ENCODE assay signal across 14 cellular contexts in genomic region chr10:132293416-132294195, GRCh38. TPM values are rescaled to one million over a fixed set of nuclear protein-coding genes. Genes with fewer than 3 reads are reported as not detected.
DNase-seq lines count a peak whose midpoint lies in the region; ATAC-seq and TF ChIP-seq lines count a peak whose summit lies in the region.
"Had no signal": no experiment of that assay in that cellular context is flagged by ENCODE, and none has a peak within 500 bp of the region (broad histone marks: within the 10 kb centered on the region; RNA-seq: fewer than 3 reads in every experiment).

No MANE protein-coding gene starts in this region.

- intact Hi-C loops in sciatic nerve (cut with DNase I), result no loop called here
- intact Hi-C loops in esophagus squamous epithelium (cut with DNase I), result no loop called here

- TF ChIP-seq CTCF in esophagus squamous epithelium (IDR thresholded peaks at IDR 0.05), result no peak
- no peak for TF ChIP-seq CTCF in GM13976 (IDR thresholded peaks at IDR 0.05; ENCODE audit: borderline replicate concordance, control extremely low read depth, extremely low read depth, insufficient read depth, missing control alignments)

- in situ Hi-C loops in GM13976 (cut with MboI; ENCODE audit: low sequenced_read_pairs, unreplicated experiment), result no loop called here

- H3K9me3 ChIP-seq in esophagus squamous epithelium, result no peaks in the 10 kb centered on the region

- H3K4me1 ChIP-seq in esophagus squamous epithelium, result peaks cover 0 to 7% (median 0%) of the 10 kb centered on the region in 3 donors
- H3K4me1 ChIP-seq: foreskin keratinocyte had no signal

- no peak overlapping the region for H3K27ac ChIP-seq in esophagus squamous epithelium
- H3K27ac ChIP-seq: foreskin keratinocyte had no signal

- no peaks in the 10 kb centered on the region for H3K36me3 ChIP-seq in esophagus squamous epithelium
- H3K36me3 ChIP-seq: tibial nerve had no signal

- WGBS in esophagus squamous epithelium, 2 donors, result 70 to 74% methylated on average over 9 to 18 of the region's 26 CpGs

- no peak for TF ChIP-seq POLR2A in esophagus squamous epithelium (IDR thresholded peaks at IDR 0.05)

- H3K4me3 ChIP-seq in esophagus squamous epithelium, result no peak overlapping the region
- H3K4me3 ChIP-seq: tibial nerve had no signal

- DNase-seq in NCI-H1092 (lab: John Stamatoyannopoulos, UW), result peak; percentile 36
- peak in 41 of 58 donors; percentile 26 to 86 (median 65) for DNase-seq in anterior cingulate cortex (lab: John Stamatoyannopoulos, UW)
- DNase-seq in hypothalamus (lab: John Stamatoyannopoulos, UW), result peak in 32 of 51 donors; percentile 22 to 83 (median 59)
- DNase-seq in sciatic nerve (ENCODE audit: low spot score), result peak; percentile 54
- DNase-seq in NCI-H524 treated with DMSO at 0.1 percent for 48 hours (lab: John Stamatoyannopoulos, UW), result no peak
- no peak for DNase-seq in activated T-cell treated with anti-CD3 and anti-CD28 coated beads, Interleukin-2, amount 50 U/mL, for 48 hours
- DNase-seq in esophagus squamous epithelium (lab: John Stamatoyannopoulos, UW), result no peak
- DNase-seq in GM13976 (ENCODE audit: low spot score), result no peak
- DNase-seq: effector CD8-positive, alpha-beta T cell; foreskin keratinocyte; kidney glomerular epithelial cell; NCI-H526 treated with DMSO at 0.1 percent for 48 hours had no signal

- no peaks in the 10 kb centered on the region for H3K27me3 ChIP-seq in esophagus squamous epithelium
- H3K27me3 ChIP-seq: foreskin keratinocyte, tibial nerve had no signal

- ATAC-seq in sciatic nerve, result peak; percentile 40
- ATAC-seq: activated CD4-positive, CD25-positive, alpha-beta regulatory T cell treated with anti-CD3 and anti-CD28 coated beads, Interleukin-2, amount 50 U/mL, for 24 hours; foreskin keratinocyte had no signal

RNA-seq across cellular contexts. Expression of gene STK32C, which starts 14.1 kb away (rescaled TPM):
- total RNA-seq in sciatic nerve, result 11.1 TPM
- total RNA-seq in esophagus squamous epithelium, result 1 to 10 TPM; 2.3 to 5.5 (median 2.6) TPM

RNA-seq across cellular contexts. Expression of gene LRRC27, which starts 38.4 kb away (rescaled TPM):
- total RNA-seq in sciatic nerve (12.4 TPM), esophagus squamous epithelium (1 to 10 TPM; 1.5 to 5.3 (median 2.4) TPM)

Comparison
In these comparisons a context has a peak if more than half of its experiments do, and no peak if none do; other contexts are left out.
1. DNase-seq: peak in NCI-H1092 (single experiment), anterior cingulate cortex (41 of 58), hypothalamus (32 of 51) and sciatic nerve (single experiment); none in NCI-H524 treated with DMSO at 0.1 percent for 48 hours (single experiment), activated T-cell treated with anti-CD3 and anti-CD28 coated beads, Interleukin-2, amount 50 U/mL, for 48 hours (0 of 2), esophagus squamous epithelium (single experiment) and GM13976 (single experiment).